1 cellular context compared by ENCODE assay signal in genomic region chr15:74843891-74844299, GRCh38.
TF ChIP-seq lines count a peak whose summit lies in the region.

No MANE protein-coding gene starts in this region.

TF ChIP-seq in H1, 55 proteins besides CTCF, POLR2A, EP300 and RAD21:
- TF ChIP-seq CHD1 (IDR thresholded peaks at IDR 0.05; ENCODE audit: low read depth, low read length) = no peak
- no peak for TF ChIP-seq MAX (IDR thresholded peaks at IDR 0.05)
- no peak for TF ChIP-seq CBX8 (IDR thresholded peaks at IDR 0.05; ENCODE audit: borderline replicate concordance, low read depth, low read length)
- no peak for TF ChIP-seq BRCA1 (IDR thresholded peaks at IDR 0.05; ENCODE audit: low read depth, low read length)
